In genomic region chr3:194691481-194692281, GRCh38 we compare ENCODE assay signal across 8 cellular contexts. TPM values are rescaled to one million over a fixed set of nuclear protein-coding genes. Genes with fewer than 3 reads are reported as not detected.
A peak's percentile ranks its signal among the peaks of the same experiment; 100 is the strongest.
DNase-seq lines count a peak whose midpoint lies in the region; ATAC-seq and TF ChIP-seq lines count a peak whose summit lies in the region.

No MANE protein-coding gene starts in this region.

- H3K27ac ChIP-seq in SK-N-MC = peak overlapping the region; percentile 29; the same call in 1 of the 2 replicates

- no peak overlapping the region for H3K4me3 ChIP-seq in SK-N-MC

- H3K27ac Mint-ChIP-seq in natural killer cell = peak overlapping the region; percentile 89 to 98
- peak overlapping the region in 1 of 2 donors; percentile 94 for H3K27ac Mint-ChIP-seq in natural killer cell treated with Interleukin-12 subunit alpha and Interleukin-12 subunit beta and Interleukin-15 and Interleukin-18, amount 100 ng/mL, for 72 hours
- no peak overlapping the region for H3K27ac Mint-ChIP-seq in activated CD4-positive, alpha-beta T cell treated with anti-CD3 and anti-CD28 coated beads, Interleukin-2, amount 10 ng/mL, durations not matched to agents 24 days and 14 days

- ATAC-seq in natural killer cell = no peak
- ATAC-seq in natural killer cell treated with Interleukin-12 subunit alpha and Interleukin-12 subunit beta and Interleukin-15 and Interleukin-18, amount 100 ng/mL, for 72 hours = no peak
- ATAC-seq in HG03135 (IDR thresholded peaks at IDR 0.05; ENCODE audit: unreplicated experiment) = peak; percentile 63

- no peaks in the 10 kb centered on the region for H3K36me3 Mint-ChIP-seq in natural killer cell
- H3K36me3 Mint-ChIP-seq in natural killer cell treated with Interleukin-12 subunit alpha and Interleukin-12 subunit beta and Interleukin-15 and Interleukin-18, amount 100 ng/mL, for 72 hours = no peaks in the 10 kb centered on the region
- peaks cover 2% of the 10 kb centered on the region for H3K36me3 Mint-ChIP-seq in activated CD4-positive, alpha-beta T cell treated with anti-CD3 and anti-CD28 coated beads, Interleukin-2, amount 10 ng/mL, durations not matched to agents 24 days and 14 days (ENCODE audit: low read depth)

- no peak overlapping the region for H3K4me3 Mint-ChIP-seq in natural killer cell
- H3K4me3 Mint-ChIP-seq in natural killer cell treated with Interleukin-12 subunit alpha and Interleukin-12 subunit beta and Interleukin-15 and Interleukin-18, amount 100 ng/mL, for 72 hours = no peak overlapping the region
- no peak overlapping the region for H3K4me3 Mint-ChIP-seq in activated CD4-positive, alpha-beta T cell treated with anti-CD3 and anti-CD28 coated beads, Interleukin-2, amount 10 ng/mL, durations not matched to agents 24 days and 14 days

- H3K9me3 Mint-ChIP-seq in natural killer cell = no peaks in the 10 kb centered on the region
- no peaks in the 10 kb centered on the region for H3K9me3 Mint-ChIP-seq in natural killer cell treated with Interleukin-12 subunit alpha and Interleukin-12 subunit beta and Interleukin-15 and Interleukin-18, amount 100 ng/mL, for 72 hours
- no peaks in the 10 kb centered on the region for H3K9me3 Mint-ChIP-seq in activated CD4-positive, alpha-beta T cell treated with anti-CD3 and anti-CD28 coated beads, Interleukin-2, amount 10 ng/mL, durations not matched to agents 24 days and 14 days

- peaks cover 50 to 60% of the 10 kb centered on the region in 2 donors for H3K4me1 Mint-ChIP-seq in natural killer cell
- peaks cover 23 to 48% of the 10 kb centered on the region in 2 donors for H3K4me1 Mint-ChIP-seq in natural killer cell treated with Interleukin-12 subunit alpha and Interleukin-12 subunit beta and Interleukin-15 and Interleukin-18, amount 100 ng/mL, for 72 hours (ENCODE audit: low read depth in 2 of 2)
- H3K4me1 Mint-ChIP-seq in activated CD4-positive, alpha-beta T cell treated with anti-CD3 and anti-CD28 coated beads, Interleukin-2, amount 10 ng/mL, durations not matched to agents 24 days and 14 days = peaks cover 20% of the 10 kb centered on the region

- intact Hi-C loops in natural killer cell (cut with micrococcal nuclease) = no loop called here
- intact Hi-C loops in activated CD4-positive, alpha-beta T cell treated with anti-CD3 and anti-CD28 coated beads, Interleukin-2, amount 10 ng/mL, durations not matched to agents 24 days and 14 days (cut with micrococcal nuclease) = no loop called here

- no peaks in the 10 kb centered on the region for H3K27me3 Mint-ChIP-seq in natural killer cell (ENCODE audit: low read depth in 2 of 2)
- no peaks in the 10 kb centered on the region for H3K27me3 Mint-ChIP-seq in natural killer cell treated with Interleukin-12 subunit alpha and Interleukin-12 subunit beta and Interleukin-15 and Interleukin-18, amount 100 ng/mL, for 72 hours
- peaks cover 44% of the 10 kb centered on the region for H3K27me3 Mint-ChIP-seq in activated CD4-positive, alpha-beta T cell treated with anti-CD3 and anti-CD28 coated beads, Interleukin-2, amount 10 ng/mL, durations not matched to agents 24 days and 14 days

- H3K9me3 ChIP-seq in SK-N-MC (ENCODE audit: low read depth, low read length) = no peaks in the 10 kb centered on the region

- DNase-seq in natural killer cell (no peak), SK-N-MC (ENCODE audit: low read depth, low spot score) (no peak), ecto neural progenitor cell (ENCODE audit: low spot score) (no peak), T-helper 1 cell (no peak)
- DNase-seq in natural killer cell treated with Interleukin-12 subunit alpha and Interleukin-12 subunit beta and Interleukin-15 and Interleukin-18, amount 100 ng/mL, for 72 hours (ENCODE audit: low spot score) = no peak
- DNase-seq in activated CD4-positive, alpha-beta T cell treated with anti-CD3 and anti-CD28 coated beads, Interleukin-2, amount 10 ng/mL, durations not matched to agents 24 days and 14 days = no peak
- no peak for DNase-seq in stimulated activated CD4-positive, alpha-beta T cell treated with anti-CD3 and anti-CD28 coated beads, Interleukin-15, amount 100 ng/mL, for 24 hours

- H3K9ac ChIP-seq in SK-N-MC (ENCODE audit: insufficient read length) = no peak overlapping the region

- no peak for TF ChIP-seq CTCF in natural killer cell (IDR thresholded peaks at IDR 0.05)

- peaks cover 5% of the 10 kb centered on the region for H3K36me3 ChIP-seq in SK-N-MC (ENCODE audit: insufficient read depth, low read length)

RNA-seq across cellular contexts. Expression of gene FAM43A, which starts 6.0 kb away (rescaled TPM):
- 10 to 100 TPM; 13.2 to 35.2 (median 21.6) TPM for total RNA-seq in natural killer cell
- total RNA-seq in natural killer cell treated with Interleukin-12 subunit alpha and Interleukin-12 subunit beta and Interleukin-15 and Interleukin-18, amount 100 ng/mL, for 72 hours = 10 to 100 TPM; 11.6 to 50.2 TPM
- 7.0 TPM in 2 replicates for total RNA-seq in activated CD4-positive, alpha-beta T cell treated with anti-CD3 and anti-CD28 coated beads, Interleukin-2, amount 10 ng/mL, durations not matched to agents 24 days and 14 days

RNA-seq across cellular contexts. Expression of gene LSG1, which starts 19.7 kb away (rescaled TPM):
- 10 to 100 TPM; 56.4 to 67.6 (median 64.9) TPM for total RNA-seq in natural killer cell
- total RNA-seq in natural killer cell treated with Interleukin-12 subunit alpha and Interleukin-12 subunit beta and Interleukin-15 and Interleukin-18, amount 100 ng/mL, for 72 hours = 10 to 100 TPM; 38.7 to 63.3 TPM
- total RNA-seq in activated CD4-positive, alpha-beta T cell treated with anti-CD3 and anti-CD28 coated beads, Interleukin-2, amount 10 ng/mL, durations not matched to agents 24 days and 14 days = 59.0 and 60.2 TPM in 2 replicates

RNA-seq across cellular contexts. Expression of gene TMEM44, which starts 58.5 kb away (rescaled TPM):
- 1 to 10 TPM; 2.1 to 3.0 (median 2.8) TPM for total RNA-seq in natural killer cell
- 1 to 10 TPM; 4.7 to 8.5 TPM for total RNA-seq in natural killer cell treated with Interleukin-12 subunit alpha and Interleukin-12 subunit beta and Interleukin-15 and Interleukin-18, amount 100 ng/mL, for 72 hours
- 2.4 and 2.8 TPM in 2 replicates for total RNA-seq in activated CD4-positive, alpha-beta T cell treated with anti-CD3 and anti-CD28 coated beads, Interleukin-2, amount 10 ng/mL, durations not matched to agents 24 days and 14 days
